ENCODE assay signal across 1 cellular context in genomic region chr10:13765641-13766341, GRCh38.
A peak's percentile ranks its signal among the peaks of the same experiment; 100 is the strongest.
TF ChIP-seq lines count a peak whose summit lies in the region.

No MANE protein-coding gene starts in this region.

TF ChIP-seq in liver, 16 proteins besides CTCF, POLR2A, EP300 and RAD21 (continued from another document):
- TF ChIP-seq HNF4A (conservative IDR thresholded peaks at IDR 0.05): peak; percentile 17 to 40
